In genomic region chr16:84581161-84581560, GRCh38 we compare ENCODE assay signal across 16 cellular contexts.
"Had no signal": no experiment of that assay in that cellular context is flagged by ENCODE, and none has a peak within 500 bp of the region (broad histone marks: within the 10 kb centered on the region; RNA-seq: fewer than 3 reads in every experiment).

No MANE protein-coding gene starts in this region.

- DNase-seq: activated CD4-positive, alpha-beta T cell treated with anti-CD3 and anti-CD28 coated beads for 48 hours; activated naive CD4-positive, alpha-beta T cell; activated T-cell treated with anti-CD3 and anti-CD28 coated beads, Interleukin-2, amount 50 U/mL, for 4 hours; caudate nucleus; colonic mucosa; effector CD8-positive, alpha-beta T cell; left colon; stimulated activated CD4-positive, alpha-beta T cell treated with anti-CD3 and anti-CD28 coated beads, Interleukin-12 subunit alpha, Interleukin-12 subunit beta, amount 100 ng/mL, for 4 hours; stimulated activated CD4-positive, alpha-beta T cell treated with anti-CD3 and anti-CD28 coated beads, Interleukin-2, amount 100 ng/mL, for 48 hours; stimulated activated CD8-positive, alpha-beta memory T cell treated with anti-CD3 and anti-CD28 coated beads, Interleukin-4, amount 100 ng/mL, for 48 hours; T1000; thyroid gland had no signal

- H3K4me3 Mint-ChIP-seq: activated T-cell treated with anti-CD3 and anti-CD28 coated beads, Interleukin-2, amount 50 U/mL, for 4 hours; nephron had no signal

- H3K4me1 ChIP-seq: colonic mucosa, vagina had no signal

- H3K9me3 Mint-ChIP-seq: activated T-cell treated with anti-CD3 and anti-CD28 coated beads, Interleukin-2, amount 50 U/mL, for 4 hours; nephron had no signal

- H3K4me3 ChIP-seq: colonic mucosa, heart left ventricle, thyroid gland, vagina had no signal

- H3K27ac ChIP-seq: colonic mucosa, heart left ventricle, vagina, VCaP had no signal

- H3K9me3 ChIP-seq: colonic mucosa, heart left ventricle, thyroid gland, vagina had no signal

- H3K27me3 ChIP-seq: colonic mucosa, heart left ventricle, thyroid gland, vagina had no signal

- H3K36me3 ChIP-seq: colonic mucosa, thyroid gland, vagina had no signal

- H3K27ac Mint-ChIP-seq: nephron had no signal

- ATAC-seq: activated T-cell treated with anti-CD3 and anti-CD28 coated beads, Interleukin-2, amount 50 U/mL, for 4 hours; heart left ventricle; left colon had no signal
